ENCODE assay signal across 15 cellular contexts in genomic region chrX:71525316-71525715, GRCh38. TPM values are rescaled to one million over a fixed set of nuclear protein-coding genes. Genes with fewer than 3 reads are reported as not detected.
DNase-seq lines count a peak whose midpoint lies in the region; ATAC-seq and TF ChIP-seq lines count a peak whose summit lies in the region.
"Had no signal": no experiment of that assay in that cellular context is flagged by ENCODE, and none has a peak within 500 bp of the region (broad histone marks: within the 10 kb centered on the region; RNA-seq: fewer than 3 reads in every experiment).

No MANE protein-coding gene starts in this region.

- H4K5ac ChIP-seq in IMR-90 (ENCODE audit: low read depth, low read length), result no peak overlapping the region

- CTCF ChIA-PET in IMR-90 (lab: Yijun Ruan, JAX), result no interaction called here

- H3K23ac ChIP-seq in IMR-90 (ENCODE audit: low read depth, low read length), result no peak overlapping the region

- WGBS in IMR-90 (ENCODE audit: extremely low coverage in 2 of 2, insufficient read length in 1 of 2), 2 experiments, result no CpG with 5 or more reads among the region's 3 CpGs

- no peak overlapping the region for H3K4me3 ChIP-seq in IMR-90 (ENCODE audit: insufficient read depth, low read depth, low read length)
- no peak overlapping the region for H3K4me3 ChIP-seq in adipocyte (ENCODE audit: low read length)
- H3K4me3 ChIP-seq in fibroblast of mammary gland (ENCODE audit: control insufficient read depth, low read depth, low read length), result no peak overlapping the region
- H3K4me3 ChIP-seq: GM23338 had no signal

- no peaks in the 10 kb centered on the region for H4K20me1 ChIP-seq in IMR-90 (ENCODE audit: insufficient read depth, low read length)

- H3K36me3 ChIP-seq in IMR-90 (ENCODE audit: control insufficient read depth, insufficient read depth, low read length), result no peaks in the 10 kb centered on the region
- no peaks in the 10 kb centered on the region for H3K36me3 ChIP-seq in adipocyte (ENCODE audit: control insufficient read depth, insufficient read depth, low read length, severe bottlenecking)
- H3K36me3 ChIP-seq: BE2C had no signal

- peak; percentile 1 to 6 for DNase-seq in AML-193 (lab: John Stamatoyannopoulos, UW)
- DNase-seq in IMR-90, result no peak
- peak; percentile 39 for DNase-seq in adipocyte (ENCODE audit: low read depth)
- DNase-seq in fibroblast of mammary gland (ENCODE audit: low read depth), result peak; percentile 19
- no peak for DNase-seq in head of caudate nucleus
- no peak for DNase-seq in NCI-H82 (lab: John Stamatoyannopoulos, UW)
- no peak for DNase-seq in epidermal melanocyte (ENCODE audit: insufficient read length, low spot score)
- DNase-seq: BE2C; C1 segment of cervical spinal cord; CD4-positive, CD25-positive, alpha-beta regulatory T cell; DMS153; DMS79; GDM1; HCEC 1CT had no signal

- peaks cover 2% of the 10 kb centered on the region; the same call in 1 of the 2 replicates for H3K27me3 ChIP-seq in IMR-90 (ENCODE audit: control insufficient read depth, insufficient read depth, low read length)
- H3K27me3 ChIP-seq in adipocyte (replicated peaks; ENCODE audit: control insufficient read depth, insufficient read depth, low read length), result peaks cover 4% of the 10 kb centered on the region
- H3K27me3 ChIP-seq: BE2C had no signal

- in situ Hi-C loops in IMR-90 (cut with MboI; ENCODE audit: low sequenced_read_pairs), result no loop called here

- H3K9me3 ChIP-seq in IMR-90 (ENCODE audit: control insufficient read depth, insufficient read depth, low read length), result no peaks in the 10 kb centered on the region
- H3K9me3 ChIP-seq in adipocyte (ENCODE audit: control insufficient read depth, low read length), result no peaks in the 10 kb centered on the region
- H3K9me3 ChIP-seq: BE2C had no signal

- no peak overlapping the region for H3K56ac ChIP-seq in IMR-90 (ENCODE audit: extremely low read depth, insufficient read depth, low read length)

- TF ChIP-seq CTCF in IMR-90 (conservative IDR thresholded peaks at IDR 0.05; ENCODE audit: low read depth, low read length), result no peak
- no peak for TF ChIP-seq CTCF in fibroblast of mammary gland (conservative IDR thresholded peaks at IDR 0.05; ENCODE audit: control insufficient read depth, insufficient read depth, low read depth, low read length)

- no peak overlapping the region for H2BK120ac ChIP-seq in IMR-90 (ENCODE audit: low read depth, low read length)

- no peak overlapping the region for H2BK20ac ChIP-seq in IMR-90 (ENCODE audit: low read depth, low read length)

- no peak overlapping the region for H2AK5ac ChIP-seq in IMR-90 (ENCODE audit: low read depth, low read length)

- H3K9me1 ChIP-seq in IMR-90 (ENCODE audit: insufficient read depth, low read length), result no peaks in the 10 kb centered on the region

- BruUV-seq in IMR-90 (replicated peaks; lab: Mats Ljungman, UMichigan), result no TSS peak

- H3K14ac ChIP-seq in IMR-90 (replicated peaks; ENCODE audit: low read depth, low read length), result no peak overlapping the region

- no peak overlapping the region for H3K4ac ChIP-seq in IMR-90 (ENCODE audit: low read depth, low read length)

- no peaks in the 10 kb centered on the region for H3K79me1 ChIP-seq in IMR-90 (ENCODE audit: low read depth in 1 of 2, low read length in 2 of 2)

- no peak overlapping the region for H3K27ac ChIP-seq in IMR-90 (ENCODE audit: insufficient read depth, low read length)

- no peak overlapping the region for H2AFZ ChIP-seq in IMR-90 (replicated peaks; ENCODE audit: low read length, poor library complexity)
- H2AFZ ChIP-seq: GM23338 had no signal

- dilution Hi-C loops in IMR-90 (cut with HindIII; ENCODE audit: low sequenced_read_pairs, unreplicated experiment), result no loop called here

- no peak overlapping the region for H2AK9ac ChIP-seq in IMR-90 (replicated peaks; ENCODE audit: low read depth, low read length, poor library complexity)

- no peak overlapping the region for H3K4me2 ChIP-seq in IMR-90 (ENCODE audit: low read depth, low read length)
- H3K4me2 ChIP-seq: GM23338 had no signal

- no peak for TF ChIP-seq POLR2A in IMR-90 (IDR thresholded peaks at IDR 0.05; ENCODE audit: low read depth, low read length)

- no peak overlapping the region for H4K8ac ChIP-seq in IMR-90 (ENCODE audit: low read depth in 2 of 2, low read length in 2 of 2)

- H2BK5ac ChIP-seq in IMR-90 (ENCODE audit: low read depth, low read length, poor library complexity, severe bottlenecking), result no peak overlapping the region

- H3K18ac ChIP-seq in IMR-90 (ENCODE audit: low read depth, low read length), result no peak overlapping the region

- intact Hi-C loops in IMR-90 (cut with micrococcal nuclease), result no loop called here
- intact Hi-C loops in head of caudate nucleus (cut with DNase I), result no loop called here

- POLR2A ChIA-PET in IMR-90 (lab: Charles Lee; ENCODE audit: unreplicated experiment), result no interaction called here

- no peak for ATAC-seq in IMR-90 (ENCODE audit: low read depth)
- ATAC-seq: GM23338 had no signal

- H3K9ac ChIP-seq in IMR-90 (ENCODE audit: low read depth, low read length), result no peak overlapping the region
- H3K9ac ChIP-seq in adipocyte (ENCODE audit: low read length), result no peak overlapping the region

- H3K4me1 ChIP-seq in IMR-90 (ENCODE audit: control insufficient read depth, insufficient read depth, low read length) (no peaks in the 10 kb centered on the region), adipocyte (ENCODE audit: control insufficient read depth, insufficient read depth, low read length) (no peaks in the 10 kb centered on the region)
- H3K4me1 ChIP-seq: BE2C had no signal

- no peak for TF ChIP-seq RAD21 in IMR-90 (IDR thresholded peaks at IDR 0.05; ENCODE audit: low read length)

- no peak overlapping the region for H2BK15ac ChIP-seq in IMR-90 (ENCODE audit: low read depth, low read length)

- H4K91ac ChIP-seq in IMR-90 (ENCODE audit: insufficient read depth, low read depth, low read length), result no peak overlapping the region

TF ChIP-seq in IMR-90, 13 proteins besides CTCF, POLR2A, EP300 and RAD21:
- TF ChIP-seq SMC3 (IDR thresholded peaks at IDR 0.05; ENCODE audit: low read depth, low read length), result no peak
- no peak for TF ChIP-seq NFE2L2 (IDR thresholded peaks at IDR 0.05; ENCODE audit: low read depth, low read length)
- TF ChIP-seq CEBPB (IDR thresholded peaks at IDR 0.05; ENCODE audit: low read depth, low read length), result peak; percentile 55; the same call in 1 of the 2 replicates
- no peak for TF ChIP-seq CHD1 (IDR thresholded peaks at IDR 0.05; ENCODE audit: low read depth, low read length)
TF ChIP-seq in IMR-90: peak in this region for 1.

RNA-seq across cellular contexts. Expression of gene OGT, which starts 7.6 kb away (rescaled TPM):
- 65.0 and 80.7 TPM in 2 replicates for total RNA-seq in IMR-90 (2012; rRNA removed)
- polyA plus RNA-seq in IMR-90 (2012; rRNA removed), result 96.8 and 113 TPM in 2 replicates
- 11.0 and 20.0 TPM in 2 replicates for polyA plus RNA-seq in IMR-90 (2012; cell fraction: cytosol; rRNA removed)
- 296 and 1,795 TPM in 2 replicates for polyA plus RNA-seq in IMR-90 (2012; cell fraction: nucleus; rRNA removed; ENCODE audit: low replicate concordance)

RNA-seq across cellular contexts. Expression of gene GCNA, which starts 52.9 kb away (rescaled TPM):
- 0.83 and 0.90 TPM in 2 replicates for total RNA-seq in IMR-90 (2012; rRNA removed)
- 0.75 and 1.3 TPM in 2 replicates for polyA plus RNA-seq in IMR-90 (2012; rRNA removed)
- 0.25 and 0.29 TPM in 2 replicates for polyA plus RNA-seq in IMR-90 (2012; cell fraction: cytosol; rRNA removed)
- polyA plus RNA-seq in IMR-90 (2012; cell fraction: nucleus; rRNA removed; ENCODE audit: low replicate concordance), result 2.3 and 9.8 TPM in 2 replicates

Comparison
In these comparisons a context has a peak if more than half of its experiments do, and no peak if none do; other contexts are left out.
1. DNase-seq: peak in AML-193 (2 of 2), adipocyte (single experiment) and fibroblast of mammary gland (single experiment); none in IMR-90 (single experiment), head of caudate nucleus (0 of 42), NCI-H82 (single experiment) and epidermal melanocyte (single experiment).